21 cellular contexts compared by ENCODE assay signal in genomic region chr20:24135786-24136185, GRCh38.
DNase-seq lines count a peak whose midpoint lies in the region; ATAC-seq and TF ChIP-seq lines count a peak whose summit lies in the region.
"Had no signal": no experiment of that assay in that cellular context is flagged by ENCODE, and none has a peak within 500 bp of the region (broad histone marks: within the 10 kb centered on the region; RNA-seq: fewer than 3 reads in every experiment).

No MANE protein-coding gene starts in this region.

- no peak overlapping the region for H3K9ac ChIP-seq in mesenchymal stem cell (ENCODE audit: low read length)
- H3K9ac ChIP-seq: KMS-11, SK-N-SH had no signal

- H4K91ac ChIP-seq in mesenchymal stem cell (ENCODE audit: low read length), result no peak overlapping the region

- H4K20me1 ChIP-seq in PC-9 (ENCODE audit: insufficient read depth) (no peaks in the 10 kb centered on the region), osteoblast (ENCODE audit: insufficient read depth, low read length) (no peaks in the 10 kb centered on the region)

- CTCF ChIA-PET in PC-9 (lab: Charles Lee), result no interaction called here

- intact Hi-C loops in PC-9 (cut with micrococcal nuclease; ENCODE audit: unreplicated experiment), result no loop called here

- no peak overlapping the region for H3K4ac ChIP-seq in mesenchymal stem cell (ENCODE audit: low read depth in 1 of 2, low read length in 2 of 2)

- H3K4me3 ChIP-seq in PC-9, result no peak overlapping the region
- no peak overlapping the region for H3K4me3 ChIP-seq in mesenchymal stem cell (ENCODE audit: insufficient read depth in 1 of 2, low read depth in 1 of 2, low read length in 2 of 2)
- H3K4me3 ChIP-seq in osteoblast (ENCODE audit: insufficient read depth, low read length), result no peak overlapping the region

- no peak overlapping the region for H4K8ac ChIP-seq in mesenchymal stem cell (ENCODE audit: low read length)

- in situ Hi-C loops in G401 (cut with HindIII; ENCODE audit: low sequenced_read_pairs), result no loop called here

- no peaks in the 10 kb centered on the region for H3K36me3 Mint-ChIP-seq in T-helper 17 cell (ENCODE audit: low read depth)
- H3K36me3 Mint-ChIP-seq: CD14-positive monocyte, IgD-negative memory B cell had no signal

- H2AK5ac ChIP-seq in mesenchymal stem cell (ENCODE audit: low read length, severe bottlenecking), result no peak overlapping the region

- H3K4me1 ChIP-seq in PC-9 (replicated peaks; ENCODE audit: insufficient read depth) (peaks cover 81% of the 10 kb centered on the region), mesenchymal stem cell (ENCODE audit: control insufficient read depth, insufficient read depth, low read depth, low read length) (peaks cover 2% of the 10 kb centered on the region), osteoblast (ENCODE audit: insufficient read depth, low read length) (no peaks in the 10 kb centered on the region)

- H3K79me2 ChIP-seq in PC-9 (ENCODE audit: low read depth), result no peaks in the 10 kb centered on the region
- H3K79me2 ChIP-seq in osteoblast (ENCODE audit: insufficient read depth, low read length), result no peaks in the 10 kb centered on the region

- H3K9me3 ChIP-seq in PC-9 (ENCODE audit: insufficient read depth, low read depth) (peaks cover 4% of the 10 kb centered on the region; the same call in 1 of the 2 replicates), mesenchymal stem cell (ENCODE audit: control insufficient read depth, low read length) (no peaks in the 10 kb centered on the region), osteoblast (ENCODE audit: low read depth, low read length) (no peaks in the 10 kb centered on the region), T-helper 17 cell (ENCODE audit: control insufficient read depth, low read length, poor library complexity, severe bottlenecking) (no peaks in the 10 kb centered on the region)
- H3K9me3 ChIP-seq: SK-N-SH had no signal

- H3K27me3 ChIP-seq in PC-9 (ENCODE audit: insufficient read depth, low read depth) (no peaks in the 10 kb centered on the region), mesenchymal stem cell (ENCODE audit: control insufficient read depth in 1 of 2, insufficient read depth in 1 of 2, low read length in 2 of 2) (peaks cover 0 to 16% of the 10 kb centered on the region in 2 experiments), osteoblast (ENCODE audit: insufficient read depth, low read length) (no peaks in the 10 kb centered on the region)

- H2BK120ac ChIP-seq in mesenchymal stem cell (ENCODE audit: low read depth, low read length), result no peak overlapping the region

- no TSS peak for BruUV-seq in PC-9 (replicated peaks; lab: Mats Ljungman, UMichigan)

- no peak for TF ChIP-seq CTCF in PC-9 (conservative IDR thresholded peaks at IDR 0.05)
- TF ChIP-seq CTCF in osteoblast (IDR thresholded peaks at IDR 0.05; ENCODE audit: extremely low read depth, low read depth, low read length), result no peak

- H2BK12ac ChIP-seq in mesenchymal stem cell (ENCODE audit: low read length in 2 of 2), result no peak overlapping the region

- no peak overlapping the region for H2BK5ac ChIP-seq in mesenchymal stem cell (ENCODE audit: low read depth, low read length, poor library complexity, severe bottlenecking)

- H3K27ac ChIP-seq in PC-9 (no peak overlapping the region), mesenchymal stem cell (ENCODE audit: low read length, poor library complexity, severe bottlenecking) (no peak overlapping the region), osteoblast (ENCODE audit: low read depth, low read length) (no peak overlapping the region)
- H3K27ac ChIP-seq: KMS-11 had no signal

- H3K4me3 Mint-ChIP-seq in T-helper 17 cell, result no peak overlapping the region
- H3K4me3 Mint-ChIP-seq: B cell, CD14-positive monocyte, IgD-negative memory B cell had no signal

- H3K4me1 Mint-ChIP-seq in T-helper 17 cell, result peaks cover 3% of the 10 kb centered on the region
- H3K4me1 Mint-ChIP-seq: B cell, IgD-negative memory B cell had no signal

- POLR2A ChIA-PET in PC-9 (lab: Charles Lee; ENCODE audit: unreplicated experiment), result no interaction called here

- no peak overlapping the region for H2BK15ac ChIP-seq in mesenchymal stem cell (ENCODE audit: low read depth, poor library complexity, severe bottlenecking)

- H3K4me2 ChIP-seq in PC-9 (0 out of 2 replicates have a peak overlapping the region, but pooled peaks have one; percentile 6), mesenchymal stem cell (ENCODE audit: low read length, poor library complexity, severe bottlenecking) (no peak overlapping the region), osteoblast (ENCODE audit: insufficient read depth, low read length) (no peak overlapping the region)
- H3K4me2 ChIP-seq: KMS-11, SK-N-SH had no signal

- H3K23ac ChIP-seq in mesenchymal stem cell (ENCODE audit: low read length in 2 of 2), result no peak overlapping the region

- H3K36me3 ChIP-seq in PC-9 (ENCODE audit: low read depth) (no peaks in the 10 kb centered on the region), mesenchymal stem cell (ENCODE audit: control insufficient read depth in 1 of 2, insufficient read depth in 2 of 2, low read depth in 1 of 2, low read length in 2 of 2) (no peaks in the 10 kb centered on the region), osteoblast (ENCODE audit: insufficient read depth, low read length) (no peaks in the 10 kb centered on the region)

- no peaks in the 10 kb centered on the region for H3K9me2 ChIP-seq in PC-9 (ENCODE audit: insufficient read depth)
- H3K9me2 ChIP-seq: SK-N-SH had no signal

- no peak for ATAC-seq in T-helper 17 cell

- H3K18ac ChIP-seq in mesenchymal stem cell (ENCODE audit: low read depth in 1 of 2, low read length in 2 of 2), result no peak overlapping the region

- WGBS in mesenchymal stem cell, result 85% methylated on average over 10 of the region's 12 CpGs

- DNase-seq in PC-9, result no peak
- DNase-seq in mesenchymal stem cell, result no peak
- peak; percentile 31 for DNase-seq in osteoblast (ENCODE audit: insufficient read length, low spot score, missing footprints)
- no peak for DNase-seq in T-helper 17 cell
- DNase-seq in NCI-H2107 treated with DMSO at 0.1 percent for 48 hours (lab: John Stamatoyannopoulos, UW; ENCODE audit: unreplicated experiment), result no peak
- no peak for DNase-seq in OCI-M2 (lab: John Stamatoyannopoulos, UW; ENCODE audit: unreplicated experiment)
- DNase-seq in G401 (ENCODE audit: low spot score), result no peak
- DNase-seq: GOT3, HCEC 1CT, NCI-H1092, NCI-H1417 treated with DMSO at 0.1 percent for 48 hours, NCI-H2081, NCI-H226, NCI-H510A, NCI-H69, SK-N-SH, SW 1271 had no signal

- H2AFZ ChIP-seq in PC-9 (no peak overlapping the region), mesenchymal stem cell (ENCODE audit: low read depth, low read length) (peak overlapping the region; percentile 29), osteoblast (ENCODE audit: low read length) (no peak overlapping the region)

- H3K79me1 ChIP-seq in mesenchymal stem cell (replicated peaks; ENCODE audit: low read length, poor library complexity, severe bottlenecking), result no peaks in the 10 kb centered on the region

- H3K14ac ChIP-seq in mesenchymal stem cell (ENCODE audit: low read length in 2 of 2), result no peak overlapping the region

- H3K27ac Mint-ChIP-seq in T-helper 17 cell, result no peak overlapping the region
- H3K27ac Mint-ChIP-seq: B cell had no signal

- H3K27me3 Mint-ChIP-seq in T-helper 17 cell, result peaks cover 10% of the 10 kb centered on the region

- H3F3A ChIP-seq in PC-9 (ENCODE audit: insufficient read depth, low read depth), result peaks cover 47% of the 10 kb centered on the region
